In the genomic region with DNA sequence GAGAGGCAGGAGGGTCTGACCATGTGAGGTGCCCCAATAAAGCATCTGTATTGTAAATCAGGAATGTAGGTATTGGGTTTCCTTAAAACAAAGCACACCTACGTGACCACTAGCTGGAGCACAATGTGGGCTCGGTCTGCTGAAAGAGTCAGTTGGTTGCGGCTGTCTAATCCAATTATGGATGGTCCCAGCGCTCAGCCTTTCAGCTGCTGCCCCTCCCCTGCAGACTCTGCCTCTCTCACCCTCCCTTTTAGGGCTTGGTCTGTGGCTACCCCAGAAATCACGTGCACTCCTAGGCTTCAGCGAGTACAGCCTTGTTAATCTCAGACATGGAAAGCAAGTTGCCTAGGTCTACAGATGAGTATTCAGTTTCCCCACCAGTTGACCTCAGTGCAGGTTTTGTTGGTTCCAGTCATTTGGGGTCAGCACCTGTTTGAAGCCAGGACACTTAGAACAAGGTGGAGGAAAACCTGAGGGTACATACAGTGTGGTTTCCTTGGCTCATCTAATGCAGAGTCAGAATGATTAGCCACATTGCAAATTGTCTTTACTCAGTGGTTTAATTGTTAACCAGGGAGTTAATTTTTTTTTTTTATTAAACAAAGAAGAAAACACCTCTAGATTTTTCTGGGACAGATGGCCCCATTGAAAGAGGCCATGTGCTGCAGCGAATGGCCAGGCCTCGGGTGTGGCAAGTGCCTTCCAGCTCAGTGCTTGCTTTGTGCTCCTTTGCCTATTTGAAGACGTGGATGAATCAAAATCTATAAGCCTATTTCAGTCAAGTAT, we compare ENCODE assay signal across 8 cellular contexts.
DNase-seq lines count a peak whose midpoint lies in the region; ATAC-seq and TF ChIP-seq lines count a peak whose summit lies in the region.

No MANE protein-coding gene starts in this region.

- intact Hi-C loops in A673 (cut with micrococcal nuclease; ENCODE audit: unreplicated experiment) (no loop called here), breast epithelium (cut with DNase I; ENCODE audit: low total_unique reads) (no loop called here)

- in situ Hi-C loops in KBM-7 (cut with MboI; ENCODE audit: low pct_unique_long_range_greater_than_20kb, low sequenced_read_pairs): no loop called here

- ATAC-seq in GM19463 (IDR thresholded peaks at IDR 0.05; ENCODE audit: unreplicated experiment): peak; percentile 84
- ATAC-seq in HG03558 (IDR thresholded peaks at IDR 0.05; ENCODE audit: extremely low read depth, unreplicated experiment): peak; percentile 58

- no peak for TF ChIP-seq POLR2A in breast epithelium (IDR thresholded peaks at IDR 0.05)

- TF ChIP-seq CTCF in A673 (conservative IDR thresholded peaks at IDR 0.05; ENCODE audit: low read depth, low read length) (no peak; the same call in 1 of the 2 replicates), endothelial cell (IDR thresholded peaks at IDR 0.05; ENCODE audit: unreplicated experiment) (no peak), breast epithelium (IDR thresholded peaks at IDR 0.05) (no peak)

- peak overlapping the region; percentile 3 for H3K27ac Mint-ChIP-seq in endothelial cell (ENCODE audit: unreplicated experiment)

- H3K36me3 Mint-ChIP-seq in endothelial cell (ENCODE audit: low read depth, unreplicated experiment): peaks cover 3% of the 10 kb centered on the region

- no peak overlapping the region for H3K4me3 Mint-ChIP-seq in endothelial cell (ENCODE audit: unreplicated experiment)

- no peaks in the 10 kb centered on the region for H3K9me3 Mint-ChIP-seq in endothelial cell (ENCODE audit: unreplicated experiment)

- H3K27me3 ChIP-seq in A673 (replicated peaks; ENCODE audit: insufficient read depth, low read depth, low read length, poor library complexity): no peaks in the 10 kb centered on the region
- no peaks in the 10 kb centered on the region for H3K27me3 ChIP-seq in breast epithelium

- POLR2A ChIA-PET in A673 (lab: Charles Lee; ENCODE audit: low non-redundant PET): interaction anchor here (0.5 kb wide), 1 partner anchor 12 kb away, joined by 3 read pairs; no protein-coding TSS in a partner anchor

- peaks cover 4% of the 10 kb centered on the region for H3K27me3 Mint-ChIP-seq in endothelial cell (ENCODE audit: unreplicated experiment)

- CTCF ChIA-PET in A673 (lab: Charles Lee): interaction anchor here (1.5 kb wide), 1 partner anchor 65 kb away, joined by 5 read pairs; no protein-coding TSS in a partner anchor

- DNase-seq in A673 (ENCODE audit: low spot score): peak; percentile 89
- no peak for DNase-seq in endothelial cell (ENCODE audit: low spot score)
- DNase-seq in superior temporal gyrus (ENCODE audit: extremely low spot score): no peak
- DNase-seq in breast epithelium (ENCODE audit: low spot score in 2 of 2): no peak
- no peak for DNase-seq in 8988T
- no peak for DNase-seq in KBM-7

- H3K9me3 ChIP-seq in A673 (ENCODE audit: low read depth, low read length, poor library complexity, severe bottlenecking) (no peaks in the 10 kb centered on the region), breast epithelium (no peaks in the 10 kb centered on the region)

- H3K36me3 ChIP-seq in A673 (ENCODE audit: insufficient read depth, low read length, poor library complexity, severe bottlenecking) (no peaks in the 10 kb centered on the region), breast epithelium (no peaks in the 10 kb centered on the region)

- peaks cover 51% of the 10 kb centered on the region for H3K4me1 Mint-ChIP-seq in endothelial cell (ENCODE audit: unreplicated experiment)

- H3K4me1 ChIP-seq in A673 (ENCODE audit: insufficient read depth, low read length, poor library complexity, severe bottlenecking) (peaks cover 65% of the 10 kb centered on the region), breast epithelium (peaks cover 0 to 4% of the 10 kb centered on the region in 2 donors)

- H3K27ac ChIP-seq in A673 (ENCODE audit: low read depth, low read length, poor library complexity, severe bottlenecking) (peak overlapping the region; percentile 67), breast epithelium (no peak overlapping the region)

- no TSS peak for BruUV-seq in A673 (replicated peaks; lab: Mats Ljungman, UMichigan)

- H3K4me3 ChIP-seq in A673 (ENCODE audit: low read depth, low read length, poor library complexity, severe bottlenecking) (no peak overlapping the region), breast epithelium (no peak overlapping the region)
